In genomic region chr1:3460653-3461237, GRCh38 we compare ENCODE assay signal across 15 cellular contexts. TPM values are rescaled to one million over a fixed set of nuclear protein-coding genes. Genes with fewer than 3 reads are reported as not detected.
DNase-seq lines count a peak whose midpoint lies in the region; ATAC-seq, FAIRE-seq and TF ChIP-seq lines count a peak whose summit lies in the region.
"Had no signal": no experiment of that assay in that cellular context is flagged by ENCODE, and none has a peak within 500 bp of the region (broad histone marks: within the 10 kb centered on the region; RNA-seq: fewer than 3 reads in every experiment).

No MANE protein-coding gene starts in this region.

- H3K4me2 ChIP-seq in astrocyte (ENCODE audit: low read length), result peak overlapping the region; percentile 52

- no peaks in the 10 kb centered on the region for H3K9me3 ChIP-seq in astrocyte (ENCODE audit: insufficient read depth, low read depth, low read length)
- H3K9me3 ChIP-seq: neutrophil had no signal

- H3K4me3 ChIP-seq in astrocyte (ENCODE audit: insufficient read depth, low read depth, low read length), result no peak overlapping the region

- H3K36me3 Mint-ChIP-seq in Calu3 (ENCODE audit: insufficient read depth, unreplicated experiment), result peaks cover 26% of the 10 kb centered on the region
- H3K36me3 Mint-ChIP-seq in astrocyte (ENCODE audit: low read depth, unreplicated experiment), result peaks cover 2% of the 10 kb centered on the region
- H3K36me3 Mint-ChIP-seq in osteocyte (ENCODE audit: unreplicated experiment), result no peaks in the 10 kb centered on the region
- H3K36me3 Mint-ChIP-seq: activated naive CD4-positive, alpha-beta T cell treated with anti-CD3 and anti-CD28 coated beads, Interleukin-2, amount 50 U/mL, for 72 hours had no signal

- DNase-seq in Calu3, result no peak
- DNase-seq in astrocyte (ENCODE audit: low read depth), result peak; percentile 28
- peak; percentile 50 for DNase-seq in left ventricle myocardium superior
- no peak for DNase-seq in osteocyte (ENCODE audit: extremely low spot score, unreplicated experiment)
- DNase-seq in GM19239 (ENCODE audit: insufficient read length, low spot score), result no peak
- DNase-seq in NCI-H446 treated with DMSO at 0.1 percent for 48 hours (lab: John Stamatoyannopoulos, UW), result no peak
- DNase-seq in putamen (ENCODE audit: low spot score), result no peak
- DNase-seq in RPMI8226, result no peak
- DNase-seq: activated CD4-positive, alpha-beta memory T cell treated with anti-CD3 and anti-CD28 coated beads, Interleukin-2, amount 10 ng/mL, durations not matched to agents 7 days and 5 days; AML-193; NCI-H1694; stimulated activated CD4-positive, alpha-beta T cell treated with anti-CD3 and anti-CD28 coated beads, Interleukin-4, amount 100 ng/mL, for 24 hours had no signal

- no peaks in the 10 kb centered on the region for H3K79me2 ChIP-seq in astrocyte (ENCODE audit: insufficient read depth, low read length)

- peak; percentile 13 for ATAC-seq in left ventricle myocardium superior
- ATAC-seq: activated naive CD4-positive, alpha-beta T cell treated with anti-CD3 and anti-CD28 coated beads, Interleukin-2, amount 50 U/mL, for 72 hours had no signal

- TF ChIP-seq CTCF in Calu3 (IDR thresholded peaks at IDR 0.05; ENCODE audit: unreplicated experiment) (no peak), astrocyte (IDR thresholded peaks at IDR 0.05; ENCODE audit: insufficient read depth, low read depth, low read length) (no peak), osteocyte (IDR thresholded peaks at IDR 0.05) (no peak)

- CTCF ChIA-PET in Calu3 (lab: Charles Lee), result interaction anchor here (1.0 kb wide), 1 partner anchor 8 kb away, joined by 4 read pairs; no protein-coding TSS in a partner anchor

- H3K4me3 Mint-ChIP-seq in Calu3 (ENCODE audit: low read depth, unreplicated experiment) (peak overlapping the region; percentile 59), astrocyte (ENCODE audit: unreplicated experiment) (no peak overlapping the region), osteocyte (ENCODE audit: unreplicated experiment) (peak overlapping the region; percentile 16)
- H3K4me3 Mint-ChIP-seq: activated CD4-positive, alpha-beta memory T cell treated with anti-CD3 and anti-CD28 coated beads, Interleukin-2, amount 10 ng/mL, durations not matched to agents 7 days and 5 days had no signal

- no peaks in the 10 kb centered on the region for H3K9me3 Mint-ChIP-seq in Calu3 (ENCODE audit: low read depth, unreplicated experiment)
- no peaks in the 10 kb centered on the region for H3K9me3 Mint-ChIP-seq in astrocyte (ENCODE audit: unreplicated experiment)
- H3K9me3 Mint-ChIP-seq in osteocyte (ENCODE audit: unreplicated experiment), result no peaks in the 10 kb centered on the region
- H3K9me3 Mint-ChIP-seq: activated CD4-positive, alpha-beta memory T cell treated with anti-CD3 and anti-CD28 coated beads, Interleukin-2, amount 10 ng/mL, durations not matched to agents 7 days and 5 days; activated naive CD4-positive, alpha-beta T cell treated with anti-CD3 and anti-CD28 coated beads, Interleukin-2, amount 50 U/mL, for 72 hours had no signal

- intact Hi-C loops in Calu3 (cut with micrococcal nuclease; ENCODE audit: unreplicated experiment), result no loop called here
- intact Hi-C loops in left ventricle myocardium superior (cut with micrococcal nuclease), result no loop called here

- BruUV-seq in Calu3 (replicated peaks; lab: Mats Ljungman, UMichigan), result no TSS peak

- no peaks in the 10 kb centered on the region for H3K36me3 ChIP-seq in astrocyte (ENCODE audit: insufficient read depth, low read length)
- H3K36me3 ChIP-seq: neutrophil had no signal

- FAIRE-seq in astrocyte (lab: Jason Lieb, UNC) (no peak), GM19239 (lab: Jason Lieb, UNC) (no peak)

- H3K27me3 Mint-ChIP-seq in Calu3 (ENCODE audit: unreplicated experiment), result no peaks in the 10 kb centered on the region
- peaks cover 4% of the 10 kb centered on the region for H3K27me3 Mint-ChIP-seq in astrocyte (ENCODE audit: low read depth, unreplicated experiment)
- no peaks in the 10 kb centered on the region for H3K27me3 Mint-ChIP-seq in osteocyte (ENCODE audit: unreplicated experiment)

- peak overlapping the region; percentile 9 for H3K9ac ChIP-seq in astrocyte (ENCODE audit: low read length)

- peaks cover 8% of the 10 kb centered on the region for H3K4me1 ChIP-seq in astrocyte (ENCODE audit: insufficient read depth, low read length)

- peaks cover 2% of the 10 kb centered on the region for H3K27me3 ChIP-seq in astrocyte (ENCODE audit: insufficient read depth, low read length)

- no peaks in the 10 kb centered on the region for H4K20me1 ChIP-seq in astrocyte (ENCODE audit: insufficient read depth, low read length)

- peak overlapping the region; percentile 57 for H2AFZ ChIP-seq in astrocyte (ENCODE audit: low read depth, low read length)

- H3K4me1 Mint-ChIP-seq in Calu3 (ENCODE audit: low read depth, unreplicated experiment) (peaks cover 39% of the 10 kb centered on the region), astrocyte (ENCODE audit: low read depth, unreplicated experiment) (peaks cover 20% of the 10 kb centered on the region), osteocyte (ENCODE audit: unreplicated experiment) (peaks cover 51% of the 10 kb centered on the region)
- H3K4me1 Mint-ChIP-seq: activated CD4-positive, alpha-beta memory T cell treated with anti-CD3 and anti-CD28 coated beads, Interleukin-2, amount 10 ng/mL, durations not matched to agents 7 days and 5 days had no signal

- H3K27ac Mint-ChIP-seq in Calu3 (ENCODE audit: unreplicated experiment) (peak overlapping the region; percentile 78), astrocyte (ENCODE audit: unreplicated experiment) (peak overlapping the region; percentile 62), osteocyte (ENCODE audit: unreplicated experiment) (peak overlapping the region; percentile 93)
- H3K27ac Mint-ChIP-seq: activated CD4-positive, alpha-beta memory T cell treated with anti-CD3 and anti-CD28 coated beads, Interleukin-2, amount 10 ng/mL, durations not matched to agents 7 days and 5 days; activated naive CD4-positive, alpha-beta T cell treated with anti-CD3 and anti-CD28 coated beads, Interleukin-2, amount 50 U/mL, for 72 hours had no signal

- H3K27ac ChIP-seq in astrocyte (ENCODE audit: low read depth, low read length), result no peak overlapping the region
- H3K27ac ChIP-seq: neutrophil had no signal

RNA-seq across cellular contexts. Expression of gene ARHGEF16, which starts 6.3 kb away (rescaled TPM):
- total RNA-seq in Calu3 (2022) (24.2 and 28.0 TPM in 2 replicates), astrocyte (3.7 and 4.1 TPM in 2 replicates), left ventricle myocardium superior (1.7 TPM), osteocyte (3.2 and 4.3 TPM in 2 replicates)
- total RNA-seq: activated CD4-positive, alpha-beta memory T cell treated with anti-CD3 and anti-CD28 coated beads, Interleukin-2, amount 10 ng/mL, durations not matched to agents 7 days and 5 days; T-helper 1 cell treated with Interleukin-12 subunit alpha and Interleukin-12 subunit beta and Interleukin-4 antibody, amounts not matched to agents 30 ng/mL and 1 ng/mL, for 36 hours had no signal

Comparison
In these comparisons a context has a peak if more than half of its experiments do, and no peak if none do; other contexts are left out.
1. DNase-seq: peak in astrocyte (single experiment) and left ventricle myocardium superior (single experiment); none in Calu3 (single experiment), osteocyte (single experiment), GM19239 (single experiment), NCI-H446 treated with DMSO at 0.1 percent for 48 hours (single experiment), putamen (single experiment) and RPMI8226 (single experiment).
2. Peak in every context shown above with its lines, with median percentiles within 50 percentile points of each other: H3K27ac Mint-ChIP-seq.